In genomic region chrX:112628288-112628687, GRCh38 we compare ENCODE assay signal across 35 cellular contexts. TPM values are rescaled to one million over a fixed set of nuclear protein-coding genes. Genes with fewer than 3 reads are reported as not detected.
"Had no signal": no experiment of that assay in that cellular context is flagged by ENCODE, and none has a peak within 500 bp of the region (broad histone marks: within the 10 kb centered on the region; RNA-seq: fewer than 3 reads in every experiment).

No MANE protein-coding gene starts in this region.

- H3K36me3 ChIP-seq: adrenal gland, brain microvascular endothelial cell, breast epithelium had no signal

- H3K27me3 ChIP-seq: body of pancreas, brain microvascular endothelial cell had no signal

- DNase-seq: activated B cell treated with CpG ODN at 0.5 μM for 24 hours; activated CD4-positive, alpha-beta memory T cell treated with anti-CD3 and anti-CD28 coated beads for 36 hours; activated CD4-positive, alpha-beta T cell treated with anti-CD3 and anti-CD28 coated beads for 4 hours; activated CD4-positive, alpha-beta T cell treated with anti-CD3 and anti-CD28 coated beads, Interleukin-2, amount 10 ng/mL, durations not matched to agents 24 days and 14 days; activated CD4-positive, alpha-beta T cell treated with anti-CD3 and anti-CD28 coated beads, Interleukin-2, amount 50 U/mL, for 1 hour; activated CD4-positive, alpha-beta T cell treated with anti-CD3 and anti-CD28 coated beads, Interleukin-2, amount 50 U/mL, for 4 hours; activated CD4-positive, CD25-positive, alpha-beta regulatory T cell treated with anti-CD3 and anti-CD28 coated beads, Interleukin-2, amount 50 U/mL, for 72 hours; activated CD8-positive, alpha-beta memory T cell treated with anti-CD3 and anti-CD28 coated beads, Interleukin-2, amount 50 U/mL, for 4 hours; activated CD8-positive, alpha-beta T cell treated with anti-CD3 and anti-CD28 coated beads for 36 hours; activated effector memory CD4-positive, alpha-beta T cell treated with anti-CD3 and anti-CD28 coated beads, Interleukin-2, amount 50 U/mL, for 16 hours; activated gamma-delta T cell treated with Interleukin-2 at 50 U/mL for 16 hours; activated naive CD4-positive, alpha-beta T cell; activated naive CD4-positive, alpha-beta T cell treated with anti-CD3 and anti-CD28 coated beads for 36 hours; activated naive CD4-positive, alpha-beta T cell treated with anti-CD3 and anti-CD28 coated beads, Interleukin-2, amount 50 U/mL, for 16 hours; activated naive CD8-positive, alpha-beta T cell treated with anti-CD3 and anti-CD28 coated beads for 36 hours; activated T-cell treated with anti-CD3 and anti-CD28 coated beads for 4 hours; activated T-cell treated with anti-CD3 and anti-CD28 coated beads, Interleukin-2, amount 50 U/mL, for 1 hour; activated T-cell treated with anti-CD3 and anti-CD28 coated beads, Interleukin-2, amount 50 U/mL, for 4 hours; activated T-cell treated with anti-CD3 and anti-CD28 coated beads, Interleukin-2, amount 50 U/mL, for 72 hours; amniotic stem cell; aorta; body of pancreas; brain microvascular endothelial cell; caudate nucleus; cerebellar nuclear complex; T-helper 1 cell; T-helper 2 cell; T-helper 9 cell had no signal

- FAIRE-seq: TTC549 had no signal

- H3K27ac ChIP-seq: adrenal gland, body of pancreas, brain microvascular endothelial cell, breast epithelium, VCaP had no signal

- H3K4me3 ChIP-seq: adrenal gland, body of pancreas, breast epithelium had no signal

- H3K9me3 ChIP-seq: adrenal gland, body of pancreas, breast epithelium had no signal

- ATAC-seq: activated CD8-positive, alpha-beta T cell treated with anti-CD3 and anti-CD28 coated beads for 36 hours; activated naive CD4-positive, alpha-beta T cell treated with anti-CD3 and anti-CD28 coated beads, Interleukin-2, amount 50 U/mL, for 72 hours; activated T-cell treated with anti-CD3 and anti-CD28 coated beads, Interleukin-2, amount 50 U/mL, for 4 hours; activated T-cell treated with anti-CD3 and anti-CD28 coated beads, Interleukin-2, amount 50 U/mL, for 72 hours; activated T-helper 17 cell treated with anti-CD3 and anti-CD28 coated beads, Interleukin-2, amount 50 U/mL, for 72 hours; body of pancreas had no signal

- H3K4me1 ChIP-seq: adrenal gland, body of pancreas, breast epithelium had no signal

RNA-seq across cellular contexts. Expression of gene LHFPL1, which starts 51.5 kb away (rescaled TPM):
- total RNA-seq: activated B cell treated with CpG ODN at 0.5 μM for 24 hours; activated naive CD4-positive, alpha-beta T cell treated with anti-CD3 and anti-CD28 coated beads for 36 hours; activated T-helper 1 cell treated with anti-CD3 and anti-CD28 coated beads, Interleukin-12 subunit alpha, Interleukin-12 subunit beta, Interleukin-2, Interleukin-4 antibody, amounts not matched to agents 30 ng/mL and 10 ng/mL and 1 ng/mL, durations not matched to agents 14 hours and 24 hours and 36 hours; body of pancreas had no signal
